Comparison of ENCODE assay signal across 18 cellular contexts in genomic region chr1:55172272-55172671, GRCh38.
"Had no signal": no experiment of that assay in that cellular context is flagged by ENCODE, and none has a peak within 500 bp of the region (broad histone marks: within the 10 kb centered on the region; RNA-seq: fewer than 3 reads in every experiment).

No MANE protein-coding gene starts in this region.

- H3K4me1 ChIP-seq: ascending aorta, neural progenitor cell, parathyroid adenoma, tibial artery had no signal

- H3K4me3 ChIP-seq: ascending aorta, neural progenitor cell, smooth muscle cell, tibial artery, uterus had no signal

- H3K4me3 Mint-ChIP-seq: activated CD4-positive, alpha-beta memory T cell treated with anti-CD3 and anti-CD28 coated beads for 36 hours; activated T-cell treated with anti-CD3 and anti-CD28 coated beads, Interleukin-2, amount 50 U/mL, for 4 hours; immature natural killer cell; neural progenitor cell; stimulated activated effector memory CD8-positive, alpha-beta T cell treated with anti-CD3 and anti-CD28 coated beads, Interleukin-12 subunit alpha, Interleukin-12 subunit beta, amount 100 ng/mL, for 72 hours had no signal

- H3K27ac Mint-ChIP-seq: activated CD4-positive, alpha-beta memory T cell treated with anti-CD3 and anti-CD28 coated beads for 36 hours; neural progenitor cell; stimulated activated effector memory CD8-positive, alpha-beta T cell treated with anti-CD3 and anti-CD28 coated beads, Interleukin-12 subunit alpha, Interleukin-12 subunit beta, amount 100 ng/mL, for 72 hours had no signal

- H3K27me3 ChIP-seq: ascending aorta, neural progenitor cell, tibial artery, uterus had no signal

- H3K27me3 Mint-ChIP-seq: activated CD4-positive, alpha-beta memory T cell treated with anti-CD3 and anti-CD28 coated beads for 36 hours had no signal

- H3K9me3 ChIP-seq: ascending aorta, tibial artery, uterus had no signal

- DNase-seq: activated CD4-positive, alpha-beta memory T cell treated with anti-CD3 and anti-CD28 coated beads for 36 hours; activated CD4-positive, alpha-beta T cell treated with anti-CD3 and anti-CD28 coated beads for 1 hour; activated gamma-delta T cell treated with Interleukin-2 at 50 U/mL for 16 hours; activated T-cell treated with anti-CD3 and anti-CD28 coated beads, Interleukin-2, amount 50 U/mL, for 4 hours; central memory CD4-positive, alpha-beta T cell; cortex of kidney; effector memory CD4-positive, alpha-beta T cell; immature natural killer cell; left colon; retina; tibial artery; uterus had no signal

- ATAC-seq: activated T-cell treated with anti-CD3 and anti-CD28 coated beads, Interleukin-2, amount 50 U/mL, for 4 hours; left colon; stimulated activated effector memory CD8-positive, alpha-beta T cell treated with anti-CD3 and anti-CD28 coated beads, Interleukin-12 subunit alpha, Interleukin-12 subunit beta, amount 100 ng/mL, for 72 hours had no signal

- H3K79me2 ChIP-seq: parathyroid adenoma had no signal

- H3K27ac ChIP-seq: ascending aorta, epithelial cell of prostate, parathyroid adenoma, tibial artery, uterus had no signal

- H3K4me2 ChIP-seq: neural progenitor cell, smooth muscle cell had no signal

- H3K9me3 Mint-ChIP-seq: activated CD4-positive, alpha-beta memory T cell treated with anti-CD3 and anti-CD28 coated beads for 36 hours; activated T-cell treated with anti-CD3 and anti-CD28 coated beads, Interleukin-2, amount 50 U/mL, for 4 hours; immature natural killer cell; neural progenitor cell; stimulated activated effector memory CD8-positive, alpha-beta T cell treated with anti-CD3 and anti-CD28 coated beads, Interleukin-12 subunit alpha, Interleukin-12 subunit beta, amount 100 ng/mL, for 72 hours had no signal

- H2AFZ ChIP-seq: neural progenitor cell, parathyroid adenoma had no signal

- H3K9ac ChIP-seq: neural progenitor cell, parathyroid adenoma had no signal

- H3K36me3 ChIP-seq: uterus had no signal
